8 cellular contexts compared by ENCODE assay signal in genomic region chr7:12244129-12244528, GRCh38. TPM values are rescaled to one million over a fixed set of nuclear protein-coding genes. Genes with fewer than 3 reads are reported as not detected.
A peak's percentile ranks its signal among the peaks of the same experiment; 100 is the strongest.
DNase-seq lines count a peak whose midpoint lies in the region; ATAC-seq and TF ChIP-seq lines count a peak whose summit lies in the region.

No MANE protein-coding gene starts in this region.

- POLR2A ChIA-PET in AG04449 (lab: Yijun Ruan, JAX): no interaction called here

- no peak overlapping the region for H3K27ac ChIP-seq in Peyer's patch

- H3K9me3 ChIP-seq in Peyer's patch: no peaks in the 10 kb centered on the region

- no peaks in the 10 kb centered on the region for H3K27me3 ChIP-seq in Peyer's patch

- H3K4me3 ChIP-seq in AG04449 (ENCODE audit: low read depth, low read length) (no peak overlapping the region), Peyer's patch (no peak overlapping the region)

- CTCF ChIA-PET in AG04449 (lab: Yijun Ruan, JAX): interaction anchor here (1.5 kb wide), 1 partner anchor 15 kb away, joined by 3 read pairs; no protein-coding TSS in a partner anchor

- no peak for ATAC-seq in HG03095 (IDR thresholded peaks at IDR 0.05; ENCODE audit: unreplicated experiment)

- no peak for TF ChIP-seq POLR2A in Peyer's patch (IDR thresholded peaks at IDR 0.05)

- DNase-seq in AG04449 (ENCODE audit: low read depth, low spot score) (no peak), GM20000 (ENCODE audit: low spot score) (no peak), Peyer's patch (peak in 2 of 3 donors; percentile 54 to 56), glomerular visceral epithelial cell (ENCODE audit: extremely low spot score) (peak; percentile 10), NK-92 (lab: John Stamatoyannopoulos, UW; ENCODE audit: unreplicated experiment) (no peak), 8988T (no peak), Ammon's horn (ENCODE audit: low spot score) (no peak)

- H3K36me3 ChIP-seq in Peyer's patch: no peaks in the 10 kb centered on the region

- H3K4me1 ChIP-seq in Peyer's patch: no peaks in the 10 kb centered on the region

- TF ChIP-seq CTCF in AG04449 (IDR thresholded peaks at IDR 0.05; ENCODE audit: insufficient read depth, low read length, missing control alignments) (peak; percentile 35), GM20000 (IDR thresholded peaks at IDR 0.05; ENCODE audit: extremely low read depth, missing control alignments) (peak; percentile 23), Peyer's patch (IDR thresholded peaks at IDR 0.05) (peak in 4 of 6 experiments; percentile 21 to 46 (median 40))

RNA-seq across cellular contexts. Expression of gene TMEM106B, which starts 33.0 kb away (rescaled TPM):
- 10 to 100 TPM; 30.5 to 87.4 (median 42.8) TPM for total RNA-seq in Peyer's patch

Comparison
In these comparisons a context has a peak if more than half of its experiments do, and no peak if none do; other contexts are left out.
1. DNase-seq: peak in Peyer's patch (2 of 3) and glomerular visceral epithelial cell (single experiment); none in AG04449 (single experiment), GM20000 (single experiment), NK-92 (single experiment), 8988T (single experiment) and Ammon's horn (single experiment).
2. Peak in every context shown above with its lines, with median percentiles within 50 percentile points of each other: CTCF ChIP-seq.